In the genomic region with DNA sequence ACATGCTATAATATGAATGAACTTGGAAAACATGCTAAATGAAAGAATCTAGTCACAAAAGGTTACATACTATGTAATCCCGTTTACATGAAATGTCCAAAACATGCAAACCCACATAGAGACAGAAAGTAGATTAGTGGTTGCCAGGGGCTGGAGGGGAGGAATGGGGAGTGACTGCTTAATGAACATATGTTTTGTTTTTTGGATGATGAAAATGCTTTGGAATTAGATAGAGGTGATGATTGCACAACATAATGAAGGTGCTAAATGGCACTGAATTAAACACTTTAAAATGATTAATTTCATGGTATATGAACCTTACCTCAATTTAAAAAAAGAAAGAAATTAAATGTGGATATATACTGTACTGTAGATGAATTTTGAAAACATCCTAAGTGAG, we compare ENCODE assay signal across 1 cellular context.
TF ChIP-seq lines count a peak whose summit lies in the region.

No MANE protein-coding gene starts in this region.

TF ChIP-seq in SK-N-SH treated with all-trans-retinoic acid at 6 μM for 48 hours, 23 proteins besides CTCF, POLR2A, EP300 and RAD21 (continued from another document):
- TF ChIP-seq, protein P1, sequence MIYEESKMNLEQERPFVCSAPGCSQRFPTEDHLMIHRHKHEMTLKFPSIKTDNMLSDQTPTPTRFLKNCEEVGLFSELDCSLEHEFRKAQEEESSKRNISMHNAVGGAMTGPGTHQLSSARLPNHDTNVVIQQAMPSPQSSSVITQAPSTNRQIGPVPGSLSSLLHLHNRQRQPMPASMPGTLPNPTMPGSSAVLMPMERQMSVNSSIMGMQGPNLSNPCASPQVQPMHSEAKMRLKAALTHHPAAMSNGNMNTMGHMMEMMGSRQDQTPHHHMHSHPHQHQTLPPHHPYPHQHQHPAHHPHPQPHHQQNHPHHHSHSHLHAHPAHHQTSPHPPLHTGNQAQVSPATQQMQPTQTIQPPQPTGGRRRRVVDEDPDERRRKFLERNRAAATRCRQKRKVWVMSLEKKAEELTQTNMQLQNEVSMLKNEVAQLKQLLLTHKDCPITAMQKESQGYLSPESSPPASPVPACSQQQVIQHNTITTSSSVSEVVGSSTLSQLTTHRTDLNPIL (CRISPR knock-in tag; IDR thresholded peaks at IDR 0.05; ENCODE audit: low read depth) = no peak
- TF ChIP-seq PPARA (CRISPR knock-in tag; IDR thresholded peaks at IDR 0.05; ENCODE audit: borderline replicate concordance) (no peak), ARNTL (CRISPR knock-in tag; IDR thresholded peaks at IDR 0.05; ENCODE audit: borderline replicate concordance, low read depth) (no peak), TCF4 (CRISPR knock-in tag; IDR thresholded peaks at IDR 0.05; ENCODE audit: borderline replicate concordance) (no peak), ZNF8 (CRISPR knock-in tag; IDR thresholded peaks at IDR 0.05) (no peak), RARB (CRISPR knock-in tag; IDR thresholded peaks at IDR 0.05) (no peak), OSR1 (CRISPR knock-in tag; IDR thresholded peaks at IDR 0.05) (no peak), ZNF70 (CRISPR knock-in tag; IDR thresholded peaks at IDR 0.05) (no peak), ZFP30 (CRISPR knock-in tag; IDR thresholded peaks at IDR 0.05) (no peak), CSDC2 (CRISPR knock-in tag; IDR thresholded peaks at IDR 0.05) (no peak), ESRRG (CRISPR knock-in tag; IDR thresholded peaks at IDR 0.05) (no peak)
- TF ChIP-seq, protein P2, sequence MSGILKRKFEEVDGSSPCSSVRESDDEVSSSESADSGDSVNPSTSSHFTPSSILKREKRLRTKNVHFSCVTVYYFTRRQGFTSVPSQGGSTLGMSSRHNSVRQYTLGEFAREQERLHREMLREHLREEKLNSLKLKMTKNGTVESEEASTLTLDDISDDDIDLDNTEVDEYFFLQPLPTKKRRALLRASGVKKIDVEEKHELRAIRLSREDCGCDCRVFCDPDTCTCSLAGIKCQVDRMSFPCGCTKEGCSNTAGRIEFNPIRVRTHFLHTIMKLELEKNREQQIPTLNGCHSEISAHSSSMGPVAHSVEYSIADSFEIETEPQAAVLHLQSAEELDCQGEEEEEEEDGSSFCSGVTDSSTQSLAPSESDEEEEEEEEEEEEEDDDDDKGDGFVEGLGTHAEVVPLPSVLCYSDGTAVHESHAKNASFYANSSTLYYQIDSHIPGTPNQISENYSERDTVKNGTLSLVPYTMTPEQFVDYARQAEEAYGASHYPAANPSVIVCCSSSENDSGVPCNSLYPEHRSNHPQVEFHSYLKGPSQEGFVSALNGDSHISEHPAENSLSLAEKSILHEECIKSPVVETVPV (CRISPR knock-in tag; IDR thresholded peaks at IDR 0.05) = no peak
- TF ChIP-seq, protein P3, sequence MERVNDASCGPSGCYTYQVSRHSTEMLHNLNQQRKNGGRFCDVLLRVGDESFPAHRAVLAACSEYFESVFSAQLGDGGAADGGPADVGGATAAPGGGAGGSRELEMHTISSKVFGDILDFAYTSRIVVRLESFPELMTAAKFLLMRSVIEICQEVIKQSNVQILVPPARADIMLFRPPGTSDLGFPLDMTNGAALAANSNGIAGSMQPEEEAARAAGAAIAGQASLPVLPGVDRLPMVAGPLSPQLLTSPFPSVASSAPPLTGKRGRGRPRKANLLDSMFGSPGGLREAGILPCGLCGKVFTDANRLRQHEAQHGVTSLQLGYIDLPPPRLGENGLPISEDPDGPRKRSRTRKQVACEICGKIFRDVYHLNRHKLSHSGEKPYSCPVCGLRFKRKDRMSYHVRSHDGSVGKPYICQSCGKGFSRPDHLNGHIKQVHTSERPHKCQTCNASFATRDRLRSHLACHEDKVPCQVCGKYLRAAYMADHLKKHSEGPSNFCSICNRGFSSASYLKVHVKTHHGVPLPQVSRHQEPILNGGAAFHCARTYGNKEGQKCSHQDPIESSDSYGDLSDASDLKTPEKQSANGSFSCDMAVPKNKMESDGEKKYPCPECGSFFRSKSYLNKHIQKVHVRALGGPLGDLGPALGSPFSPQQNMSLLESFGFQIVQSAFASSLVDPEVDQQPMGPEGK (CRISPR knock-in tag; IDR thresholded peaks at IDR 0.05; ENCODE audit: borderline replicate concordance) = no peak
